Comparison of ENCODE assay signal across 15 cellular contexts in the genomic region with DNA sequence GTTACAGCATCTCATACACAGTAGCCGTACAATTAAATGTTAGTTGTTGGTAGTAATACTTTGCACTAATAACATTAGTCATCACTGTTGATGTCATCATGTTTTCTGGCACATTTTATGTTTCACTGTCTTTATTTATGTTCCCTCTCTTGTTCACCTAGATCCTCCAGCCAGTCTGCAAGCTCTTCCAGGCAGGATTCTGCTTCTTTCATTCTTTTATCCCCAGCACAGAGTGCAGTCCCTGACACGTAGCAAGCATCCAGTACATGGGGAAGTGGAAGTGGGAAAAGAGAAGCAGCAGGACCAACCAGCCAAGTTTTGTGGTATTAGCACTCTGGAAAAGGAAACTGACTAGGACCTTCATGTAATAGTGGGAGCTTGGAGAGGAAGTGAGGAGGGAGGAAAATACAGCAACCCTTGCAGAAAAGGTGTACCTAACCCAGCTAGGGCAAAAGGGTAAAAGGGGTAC.
DNase-seq lines count a peak whose midpoint lies in the region; ATAC-seq lines count a peak whose summit lies in the region.
"Had no signal": no experiment of that assay in that cellular context is flagged by ENCODE, and none has a peak within 500 bp of the region (broad histone marks: within the 10 kb centered on the region; RNA-seq: fewer than 3 reads in every experiment).

No MANE protein-coding gene starts in this region.

- H3K4me1 Mint-ChIP-seq in dendritic cell treated with granulocyte-macrophage colony-stimulating factor and Interleukin-4, amounts not matched to agents 40 ng/mL and 50 ng/mL, for 4 days (ENCODE audit: low read depth): peaks cover 30% of the 10 kb centered on the region
- peaks cover 2% of the 10 kb centered on the region for H3K4me1 Mint-ChIP-seq in activated naive CD4-positive, alpha-beta T cell treated with anti-CD3 and anti-CD28 coated beads, Interleukin-2, amount 10 ng/mL, durations not matched to agents 7 days and 5 days

- H3K4me3 Mint-ChIP-seq in dendritic cell treated with granulocyte-macrophage colony-stimulating factor and Interleukin-4, amounts not matched to agents 40 ng/mL and 50 ng/mL, for 4 days: no peak overlapping the region
- H3K4me3 Mint-ChIP-seq in activated naive CD4-positive, alpha-beta T cell treated with anti-CD3 and anti-CD28 coated beads, Interleukin-2, amount 10 ng/mL, durations not matched to agents 7 days and 5 days: no peak overlapping the region
- H3K4me3 Mint-ChIP-seq: activated naive CD8-positive, alpha-beta T cell treated with anti-CD3 and anti-CD28 coated beads, Interleukin-2, amount 50 U/mL, for 24 hours had no signal

- CTCF ChIA-PET in activated naive CD4-positive, alpha-beta T cell treated with anti-CD3 and anti-CD28 coated beads, Interleukin-2, amount 10 ng/mL, durations not matched to agents 7 days and 5 days (lab: Charles Lee): interaction anchor here (0.7 to 8.4 kb wide), 3 partner anchors 9 to 293 kb away, joined by 3 to 82 read pairs (median 3); no protein-coding TSS in a partner anchor

- H3K27ac Mint-ChIP-seq in dendritic cell treated with granulocyte-macrophage colony-stimulating factor and Interleukin-4, amounts not matched to agents 40 ng/mL and 50 ng/mL, for 4 days: peak overlapping the region; percentile 80
- H3K27ac Mint-ChIP-seq in activated naive CD4-positive, alpha-beta T cell treated with anti-CD3 and anti-CD28 coated beads, Interleukin-2, amount 10 ng/mL, durations not matched to agents 7 days and 5 days: no peak overlapping the region
- H3K27ac Mint-ChIP-seq: activated naive CD8-positive, alpha-beta T cell treated with anti-CD3 and anti-CD28 coated beads, Interleukin-2, amount 50 U/mL, for 24 hours had no signal

- intact Hi-C loops in dendritic cell treated with granulocyte-macrophage colony-stimulating factor and Interleukin-4, amounts not matched to agents 40 ng/mL and 50 ng/mL, for 4 days (cut with micrococcal nuclease): loop anchor here (1.0 to 5.0 kb wide), 7 partner anchors 13 to 372 kb away; no protein-coding TSS in a partner anchor

- no peaks in the 10 kb centered on the region for H3K9me3 Mint-ChIP-seq in dendritic cell treated with granulocyte-macrophage colony-stimulating factor and Interleukin-4, amounts not matched to agents 40 ng/mL and 50 ng/mL, for 4 days
- H3K9me3 Mint-ChIP-seq in activated naive CD4-positive, alpha-beta T cell treated with anti-CD3 and anti-CD28 coated beads, Interleukin-2, amount 10 ng/mL, durations not matched to agents 7 days and 5 days: no peaks in the 10 kb centered on the region
- H3K9me3 Mint-ChIP-seq: activated naive CD8-positive, alpha-beta T cell treated with anti-CD3 and anti-CD28 coated beads, Interleukin-2, amount 50 U/mL, for 24 hours had no signal

- no peaks in the 10 kb centered on the region for H3K27me3 Mint-ChIP-seq in dendritic cell treated with granulocyte-macrophage colony-stimulating factor and Interleukin-4, amounts not matched to agents 40 ng/mL and 50 ng/mL, for 4 days
- peaks cover 25% of the 10 kb centered on the region for H3K27me3 Mint-ChIP-seq in activated naive CD4-positive, alpha-beta T cell treated with anti-CD3 and anti-CD28 coated beads, Interleukin-2, amount 10 ng/mL, durations not matched to agents 7 days and 5 days
- H3K27me3 Mint-ChIP-seq: activated naive CD8-positive, alpha-beta T cell treated with anti-CD3 and anti-CD28 coated beads, Interleukin-2, amount 50 U/mL, for 24 hours had no signal

- DNase-seq in DMS53 treated with DMSO at 0.1 percent for 48 hours (lab: John Stamatoyannopoulos, UW; ENCODE audit: unreplicated experiment): peak; percentile 6
- DNase-seq in MV-4-11 (lab: John Stamatoyannopoulos, UW): peak; percentile 90
- peak; percentile 41 for DNase-seq in medulla oblongata (ENCODE audit: extremely low spot score)
- no peak for DNase-seq in activated naive CD4-positive, alpha-beta T cell treated with anti-CD3 and anti-CD28 coated beads, Interleukin-2, amount 10 ng/mL, durations not matched to agents 7 days and 5 days
- DNase-seq: activated CD4-positive, alpha-beta T cell treated with anti-CD3 and anti-CD28 coated beads, Interleukin-2, amount 50 U/mL, for 48 hours; activated naive CD8-positive, alpha-beta T cell treated with anti-CD3 and anti-CD28 coated beads, Interleukin-2, amount 50 U/mL, for 24 hours; Calu3; glutamatergic neuron; midbrain; NCI-H1436 treated with DMSO at 0.1 percent for 48 hours; RPMI8226 had no signal

- no peak for ATAC-seq in HG03108 (IDR thresholded peaks at IDR 0.05; ENCODE audit: unreplicated experiment)
- ATAC-seq in HG02610 (IDR thresholded peaks at IDR 0.05; ENCODE audit: unreplicated experiment): no peak
- no peak for ATAC-seq in HG02884 (IDR thresholded peaks at IDR 0.05; ENCODE audit: unreplicated experiment)
- ATAC-seq: activated naive CD8-positive, alpha-beta T cell treated with anti-CD3 and anti-CD28 coated beads, Interleukin-2, amount 50 U/mL, for 24 hours had no signal

- H3K36me3 Mint-ChIP-seq in dendritic cell treated with granulocyte-macrophage colony-stimulating factor and Interleukin-4, amounts not matched to agents 40 ng/mL and 50 ng/mL, for 4 days (ENCODE audit: low read depth): no peaks in the 10 kb centered on the region
- no peaks in the 10 kb centered on the region for H3K36me3 Mint-ChIP-seq in activated naive CD4-positive, alpha-beta T cell treated with anti-CD3 and anti-CD28 coated beads, Interleukin-2, amount 10 ng/mL, durations not matched to agents 7 days and 5 days
